In the genomic region with DNA sequence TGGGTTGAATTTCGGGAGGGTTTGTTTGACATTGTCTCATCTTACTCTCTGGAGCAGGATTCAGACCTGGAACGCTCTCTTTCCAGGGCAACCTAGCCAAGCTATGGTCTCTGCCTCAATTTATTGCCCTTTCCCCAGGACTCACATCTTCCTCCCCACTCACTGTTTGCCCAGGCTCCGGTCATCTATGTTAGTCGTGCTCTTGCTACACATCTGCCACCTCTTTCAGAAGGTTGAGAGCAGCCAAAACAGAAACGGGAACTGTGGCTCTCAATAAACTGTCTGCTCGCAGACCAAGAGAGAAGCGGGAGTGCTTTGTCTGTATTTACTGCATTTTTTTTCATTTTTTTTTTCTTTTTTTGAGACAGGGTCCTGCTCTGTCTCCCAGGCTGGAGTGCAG, we compare ENCODE assay signal across 1 cellular context.
TF ChIP-seq lines count a peak whose summit lies in the region.

No MANE protein-coding gene starts in this region.

TF ChIP-seq in GM12878, 131 proteins besides CTCF, POLR2A, EP300 and RAD21 (continued from another document and continues in another):
- TF ChIP-seq, protein P1, sequence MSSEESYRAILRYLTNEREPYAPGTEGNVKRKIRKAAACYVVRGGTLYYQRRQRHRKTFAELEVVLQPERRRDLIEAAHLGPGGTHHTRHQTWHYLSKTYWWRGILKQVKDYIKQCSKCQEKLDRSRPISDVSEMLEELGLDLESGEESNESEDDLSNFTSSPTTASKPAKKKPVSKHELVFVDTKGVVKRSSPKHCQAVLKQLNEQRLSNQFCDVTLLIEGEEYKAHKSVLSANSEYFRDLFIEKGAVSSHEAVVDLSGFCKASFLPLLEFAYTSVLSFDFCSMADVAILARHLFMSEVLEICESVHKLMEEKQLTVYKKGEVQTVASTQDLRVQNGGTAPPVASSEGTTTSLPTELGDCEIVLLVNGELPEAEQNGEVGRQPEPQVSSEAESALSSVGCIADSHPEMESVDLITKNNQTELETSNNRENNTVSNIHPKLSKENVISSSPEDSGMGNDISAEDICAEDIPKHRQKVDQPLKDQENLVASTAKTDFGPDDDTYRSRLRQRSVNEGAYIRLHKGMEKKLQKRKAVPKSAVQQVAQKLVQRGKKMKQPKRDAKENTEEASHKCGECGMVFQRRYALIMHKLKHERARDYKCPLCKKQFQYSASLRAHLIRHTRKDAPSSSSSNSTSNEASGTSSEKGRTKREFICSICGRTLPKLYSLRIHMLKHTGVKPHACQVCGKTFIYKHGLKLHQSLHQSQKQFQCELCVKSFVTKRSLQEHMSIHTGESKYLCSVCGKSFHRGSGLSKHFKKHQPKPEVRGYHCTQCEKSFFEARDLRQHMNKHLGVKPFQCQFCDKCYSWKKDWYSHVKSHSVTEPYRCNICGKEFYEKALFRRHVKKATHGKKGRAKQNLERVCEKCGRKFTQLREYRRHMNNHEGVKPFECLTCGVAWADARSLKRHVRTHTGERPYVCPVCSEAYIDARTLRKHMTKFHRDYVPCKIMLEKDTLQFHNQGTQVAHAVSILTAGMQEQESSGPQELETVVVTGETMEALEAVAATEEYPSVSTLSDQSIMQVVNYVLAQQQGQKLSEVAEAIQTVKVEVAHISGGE (CRISPR knock-in tag; IDR thresholded peaks at IDR 0.05): no peak
- TF ChIP-seq ZNF24 (IDR thresholded peaks at IDR 0.05) (no peak), CHD4 (IDR thresholded peaks at IDR 0.05) (no peak), CHD1 (IDR thresholded peaks at IDR 0.05; ENCODE audit: low read depth, low read length) (no peak), TARDBP (IDR thresholded peaks at IDR 0.05; ENCODE audit: borderline replicate concordance) (no peak), HDGF (IDR thresholded peaks at IDR 0.05) (peak; percentile 15; the same call in 1 of the 2 replicates), RB1 (IDR thresholded peaks at IDR 0.05; ENCODE audit: borderline replicate concordance) (no peak; the same call in 1 of the 2 replicates), SP1 (IDR thresholded peaks at IDR 0.05; ENCODE audit: low read depth, low read length) (no peak), LARP7 (IDR thresholded peaks at IDR 0.05) (no peak), EZH2 (IDR thresholded peaks at IDR 0.05; ENCODE audit: borderline replicate concordance, control insufficient read depth, low read depth, low read length) (no peak), RCOR1 (conservative IDR thresholded peaks at IDR 0.05; ENCODE audit: low read depth, low read length) (no peak), STAT3 (IDR thresholded peaks at IDR 0.05; ENCODE audit: low read depth, low read length) (no peak), SRF (IDR thresholded peaks at IDR 0.05; ENCODE audit: low read depth in 2 of 2, low read length in 2 of 2) (no peak), PAX8 (IDR thresholded peaks at IDR 0.05) (no peak), NFXL1 (IDR thresholded peaks at IDR 0.05; ENCODE audit: borderline replicate concordance) (no peak), POU2F2 (IDR thresholded peaks at IDR 0.05; ENCODE audit: borderline replicate concordance, low read depth, low read length) (0 out of 3 replicates have a peak, but pooled peaks have one; percentile 8), SIN3A (IDR thresholded peaks at IDR 0.05; ENCODE audit: low read depth, low read length) (no peak), KAT2A (conservative IDR thresholded peaks at IDR 0.05; ENCODE audit: control insufficient read depth, low read depth, low read length) (no peak), HDAC6 (IDR thresholded peaks at IDR 0.05; ENCODE audit: unreplicated experiment) (no peak), ZNF207 (IDR thresholded peaks at IDR 0.05; ENCODE audit: borderline replicate concordance) (peak; percentile 62; the same call in 1 of the 2 replicates), RAD51 (IDR thresholded peaks at IDR 0.05) (no peak), CBX5 (IDR thresholded peaks at IDR 0.05; ENCODE audit: low read depth) (0 out of 2 replicates have a peak, but pooled peaks have one; percentile 40), FOXK2 (IDR thresholded peaks at IDR 0.05) (no peak), NRF1 (conservative IDR thresholded peaks at IDR 0.05; ENCODE audit: low read depth, low read length) (no peak)
- TF ChIP-seq, protein P2, sequence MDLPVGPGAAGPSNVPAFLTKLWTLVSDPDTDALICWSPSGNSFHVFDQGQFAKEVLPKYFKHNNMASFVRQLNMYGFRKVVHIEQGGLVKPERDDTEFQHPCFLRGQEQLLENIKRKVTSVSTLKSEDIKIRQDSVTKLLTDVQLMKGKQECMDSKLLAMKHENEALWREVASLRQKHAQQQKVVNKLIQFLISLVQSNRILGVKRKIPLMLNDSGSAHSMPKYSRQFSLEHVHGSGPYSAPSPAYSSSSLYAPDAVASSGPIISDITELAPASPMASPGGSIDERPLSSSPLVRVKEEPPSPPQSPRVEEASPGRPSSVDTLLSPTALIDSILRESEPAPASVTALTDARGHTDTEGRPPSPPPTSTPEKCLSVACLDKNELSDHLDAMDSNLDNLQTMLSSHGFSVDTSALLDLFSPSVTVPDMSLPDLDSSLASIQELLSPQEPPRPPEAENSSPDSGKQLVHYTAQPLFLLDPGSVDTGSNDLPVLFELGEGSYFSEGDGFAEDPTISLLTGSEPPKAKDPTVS (IDR thresholded peaks at IDR 0.05; ENCODE audit: low read depth, low read length): no peak
- TF ChIP-seq, protein P3, sequence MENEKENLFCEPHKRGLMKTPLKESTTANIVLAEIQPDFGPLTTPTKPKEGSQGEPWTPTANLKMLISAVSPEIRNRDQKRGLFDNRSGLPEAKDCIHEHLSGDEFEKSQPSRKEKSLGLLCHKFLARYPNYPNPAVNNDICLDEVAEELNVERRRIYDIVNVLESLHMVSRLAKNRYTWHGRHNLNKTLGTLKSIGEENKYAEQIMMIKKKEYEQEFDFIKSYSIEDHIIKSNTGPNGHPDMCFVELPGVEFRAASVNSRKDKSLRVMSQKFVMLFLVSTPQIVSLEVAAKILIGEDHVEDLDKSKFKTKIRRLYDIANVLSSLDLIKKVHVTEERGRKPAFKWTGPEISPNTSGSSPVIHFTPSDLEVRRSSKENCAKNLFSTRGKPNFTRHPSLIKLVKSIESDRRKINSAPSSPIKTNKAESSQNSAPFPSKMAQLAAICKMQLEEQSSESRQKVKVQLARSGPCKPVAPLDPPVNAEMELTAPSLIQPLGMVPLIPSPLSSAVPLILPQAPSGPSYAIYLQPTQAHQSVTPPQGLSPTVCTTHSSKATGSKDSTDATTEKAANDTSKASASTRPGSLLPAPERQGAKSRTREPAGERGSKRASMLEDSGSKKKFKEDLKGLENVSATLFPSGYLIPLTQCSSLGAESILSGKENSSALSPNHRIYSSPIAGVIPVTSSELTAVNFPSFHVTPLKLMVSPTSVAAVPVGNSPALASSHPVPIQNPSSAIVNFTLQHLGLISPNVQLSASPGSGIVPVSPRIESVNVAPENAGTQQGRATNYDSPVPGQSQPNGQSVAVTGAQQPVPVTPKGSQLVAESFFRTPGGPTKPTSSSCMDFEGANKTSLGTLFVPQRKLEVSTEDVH (IDR thresholded peaks at IDR 0.05; ENCODE audit: low read depth, partially characterized antibody): no peak
- TF ChIP-seq, protein P4, sequence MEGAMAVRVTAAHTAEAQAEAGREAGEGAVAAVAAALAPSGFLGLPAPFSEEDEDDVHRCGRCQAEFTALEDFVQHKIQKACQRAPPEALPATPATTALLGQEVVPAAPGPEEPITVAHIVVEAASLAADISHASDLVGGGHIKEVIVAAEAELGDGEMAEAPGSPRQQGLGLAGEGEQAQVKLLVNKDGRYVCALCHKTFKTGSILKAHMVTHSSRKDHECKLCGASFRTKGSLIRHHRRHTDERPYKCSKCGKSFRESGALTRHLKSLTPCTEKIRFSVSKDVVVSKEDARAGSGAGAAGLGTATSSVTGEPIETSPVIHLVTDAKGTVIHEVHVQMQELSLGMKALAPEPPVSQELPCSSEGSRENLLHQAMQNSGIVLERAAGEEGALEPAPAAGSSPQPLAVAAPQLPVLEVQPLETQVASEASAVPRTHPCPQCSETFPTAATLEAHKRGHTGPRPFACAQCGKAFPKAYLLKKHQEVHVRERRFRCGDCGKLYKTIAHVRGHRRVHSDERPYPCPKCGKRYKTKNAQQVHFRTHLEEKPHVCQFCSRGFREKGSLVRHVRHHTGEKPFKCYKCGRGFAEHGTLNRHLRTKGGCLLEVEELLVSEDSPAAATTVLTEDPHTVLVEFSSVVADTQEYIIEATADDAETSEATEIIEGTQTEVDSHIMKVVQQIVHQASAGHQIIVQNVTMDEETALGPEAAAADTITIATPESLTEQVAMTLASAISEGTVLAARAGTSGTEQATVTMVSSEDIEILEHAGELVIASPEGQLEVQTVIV (IDR thresholded peaks at IDR 0.05; ENCODE audit: borderline replicate concordance, partially characterized antibody): no peak
- TF ChIP-seq, protein P5, sequence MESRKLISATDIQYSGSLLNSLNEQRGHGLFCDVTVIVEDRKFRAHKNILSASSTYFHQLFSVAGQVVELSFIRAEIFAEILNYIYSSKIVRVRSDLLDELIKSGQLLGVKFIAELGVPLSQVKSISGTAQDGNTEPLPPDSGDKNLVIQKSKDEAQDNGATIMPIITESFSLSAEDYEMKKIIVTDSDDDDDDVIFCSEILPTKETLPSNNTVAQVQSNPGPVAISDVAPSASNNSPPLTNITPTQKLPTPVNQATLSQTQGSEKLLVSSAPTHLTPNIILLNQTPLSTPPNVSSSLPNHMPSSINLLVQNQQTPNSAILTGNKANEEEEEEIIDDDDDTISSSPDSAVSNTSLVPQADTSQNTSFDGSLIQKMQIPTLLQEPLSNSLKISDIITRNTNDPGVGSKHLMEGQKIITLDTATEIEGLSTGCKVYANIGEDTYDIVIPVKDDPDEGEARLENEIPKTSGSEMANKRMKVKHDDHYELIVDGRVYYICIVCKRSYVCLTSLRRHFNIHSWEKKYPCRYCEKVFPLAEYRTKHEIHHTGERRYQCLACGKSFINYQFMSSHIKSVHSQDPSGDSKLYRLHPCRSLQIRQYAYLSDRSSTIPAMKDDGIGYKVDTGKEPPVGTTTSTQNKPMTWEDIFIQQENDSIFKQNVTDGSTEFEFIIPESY (IDR thresholded peaks at IDR 0.05): no peak
- TF ChIP-seq, protein P6, sequence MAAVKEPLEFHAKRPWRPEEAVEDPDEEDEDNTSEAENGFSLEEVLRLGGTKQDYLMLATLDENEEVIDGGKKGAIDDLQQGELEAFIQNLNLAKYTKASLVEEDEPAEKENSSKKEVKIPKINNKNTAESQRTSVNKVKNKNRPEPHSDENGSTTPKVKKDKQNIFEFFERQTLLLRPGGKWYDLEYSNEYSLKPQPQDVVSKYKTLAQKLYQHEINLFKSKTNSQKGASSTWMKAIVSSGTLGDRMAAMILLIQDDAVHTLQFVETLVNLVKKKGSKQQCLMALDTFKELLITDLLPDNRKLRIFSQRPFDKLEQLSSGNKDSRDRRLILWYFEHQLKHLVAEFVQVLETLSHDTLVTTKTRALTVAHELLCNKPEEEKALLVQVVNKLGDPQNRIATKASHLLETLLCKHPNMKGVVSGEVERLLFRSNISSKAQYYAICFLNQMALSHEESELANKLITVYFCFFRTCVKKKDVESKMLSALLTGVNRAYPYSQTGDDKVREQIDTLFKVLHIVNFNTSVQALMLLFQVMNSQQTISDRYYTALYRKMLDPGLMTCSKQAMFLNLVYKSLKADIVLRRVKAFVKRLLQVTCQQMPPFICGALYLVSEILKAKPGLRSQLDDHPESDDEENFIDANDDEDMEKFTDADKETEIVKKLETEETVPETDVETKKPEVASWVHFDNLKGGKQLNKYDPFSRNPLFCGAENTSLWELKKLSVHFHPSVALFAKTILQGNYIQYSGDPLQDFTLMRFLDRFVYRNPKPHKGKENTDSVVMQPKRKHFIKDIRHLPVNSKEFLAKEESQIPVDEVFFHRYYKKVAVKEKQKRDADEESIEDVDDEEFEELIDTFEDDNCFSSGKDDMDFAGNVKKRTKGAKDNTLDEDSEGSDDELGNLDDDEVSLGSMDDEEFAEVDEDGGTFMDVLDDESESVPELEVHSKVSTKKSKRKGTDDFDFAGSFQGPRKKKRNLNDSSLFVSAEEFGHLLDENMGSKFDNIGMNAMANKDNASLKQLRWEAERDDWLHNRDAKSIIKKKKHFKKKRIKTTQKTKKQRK (IDR thresholded peaks at IDR 0.05; ENCODE audit: low read depth, low read length): no peak
- TF ChIP-seq, protein P7, sequence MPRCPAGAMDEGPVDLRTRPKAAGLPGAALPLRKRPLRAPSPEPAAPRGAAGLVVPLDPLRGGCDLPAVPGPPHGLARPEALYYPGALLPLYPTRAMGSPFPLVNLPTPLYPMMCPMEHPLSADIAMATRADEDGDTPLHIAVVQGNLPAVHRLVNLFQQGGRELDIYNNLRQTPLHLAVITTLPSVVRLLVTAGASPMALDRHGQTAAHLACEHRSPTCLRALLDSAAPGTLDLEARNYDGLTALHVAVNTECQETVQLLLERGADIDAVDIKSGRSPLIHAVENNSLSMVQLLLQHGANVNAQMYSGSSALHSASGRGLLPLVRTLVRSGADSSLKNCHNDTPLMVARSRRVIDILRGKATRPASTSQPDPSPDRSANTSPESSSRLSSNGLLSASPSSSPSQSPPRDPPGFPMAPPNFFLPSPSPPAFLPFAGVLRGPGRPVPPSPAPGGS (IDR thresholded peaks at IDR 0.05; ENCODE audit: borderline replicate concordance, insufficient read depth, low read depth, low read length, poor library complexity, severe bottlenecking): no peak
- TF ChIP-seq, protein P8, sequence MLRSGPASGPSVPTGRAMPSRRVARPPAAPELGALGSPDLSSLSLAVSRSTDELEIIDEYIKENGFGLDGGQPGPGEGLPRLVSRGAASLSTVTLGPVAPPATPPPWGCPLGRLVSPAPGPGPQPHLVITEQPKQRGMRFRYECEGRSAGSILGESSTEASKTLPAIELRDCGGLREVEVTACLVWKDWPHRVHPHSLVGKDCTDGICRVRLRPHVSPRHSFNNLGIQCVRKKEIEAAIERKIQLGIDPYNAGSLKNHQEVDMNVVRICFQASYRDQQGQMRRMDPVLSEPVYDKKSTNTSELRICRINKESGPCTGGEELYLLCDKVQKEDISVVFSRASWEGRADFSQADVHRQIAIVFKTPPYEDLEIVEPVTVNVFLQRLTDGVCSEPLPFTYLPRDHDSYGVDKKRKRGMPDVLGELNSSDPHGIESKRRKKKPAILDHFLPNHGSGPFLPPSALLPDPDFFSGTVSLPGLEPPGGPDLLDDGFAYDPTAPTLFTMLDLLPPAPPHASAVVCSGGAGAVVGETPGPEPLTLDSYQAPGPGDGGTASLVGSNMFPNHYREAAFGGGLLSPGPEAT (IDR thresholded peaks at IDR 0.05; ENCODE audit: low read depth): no peak
- TF ChIP-seq, protein P9, sequence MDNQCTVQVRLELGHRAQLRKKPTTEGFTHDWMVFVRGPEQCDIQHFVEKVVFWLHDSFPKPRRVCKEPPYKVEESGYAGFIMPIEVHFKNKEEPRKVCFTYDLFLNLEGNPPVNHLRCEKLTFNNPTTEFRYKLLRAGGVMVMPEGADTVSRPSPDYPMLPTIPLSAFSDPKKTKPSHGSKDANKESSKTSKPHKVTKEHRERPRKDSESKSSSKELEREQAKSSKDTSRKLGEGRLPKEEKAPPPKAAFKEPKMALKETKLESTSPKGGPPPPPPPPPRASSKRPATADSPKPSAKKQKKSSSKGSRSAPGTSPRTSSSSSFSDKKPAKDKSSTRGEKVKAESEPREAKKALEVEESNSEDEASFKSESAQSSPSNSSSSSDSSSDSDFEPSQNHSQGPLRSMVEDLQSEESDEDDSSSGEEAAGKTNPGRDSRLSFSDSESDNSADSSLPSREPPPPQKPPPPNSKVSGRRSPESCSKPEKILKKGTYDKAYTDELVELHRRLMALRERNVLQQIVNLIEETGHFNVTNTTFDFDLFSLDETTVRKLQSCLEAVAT (IDR thresholded peaks at IDR 0.05): no peak
- TF ChIP-seq, protein P10, sequence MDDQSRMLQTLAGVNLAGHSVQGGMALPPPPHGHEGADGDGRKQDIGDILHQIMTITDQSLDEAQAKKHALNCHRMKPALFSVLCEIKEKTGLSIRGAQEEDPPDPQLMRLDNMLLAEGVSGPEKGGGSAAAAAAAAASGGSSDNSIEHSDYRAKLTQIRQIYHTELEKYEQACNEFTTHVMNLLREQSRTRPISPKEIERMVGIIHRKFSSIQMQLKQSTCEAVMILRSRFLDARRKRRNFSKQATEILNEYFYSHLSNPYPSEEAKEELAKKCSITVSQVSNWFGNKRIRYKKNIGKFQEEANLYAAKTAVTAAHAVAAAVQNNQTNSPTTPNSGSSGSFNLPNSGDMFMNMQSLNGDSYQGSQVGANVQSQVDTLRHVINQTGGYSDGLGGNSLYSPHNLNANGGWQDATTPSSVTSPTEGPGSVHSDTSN (IDR thresholded peaks at IDR 0.05; ENCODE audit: insufficient replicate concordance, low read depth, low read length): no peak
